ENCODE assay signal across 12 cellular contexts in genomic region chr7:98163704-98164478, GRCh38. TPM values are rescaled to one million over a fixed set of nuclear protein-coding genes. Genes with fewer than 3 reads are reported as not detected.
DNase-seq lines count a peak whose midpoint lies in the region; ATAC-seq and TF ChIP-seq lines count a peak whose summit lies in the region.
"Had no signal": no experiment of that assay in that cellular context is flagged by ENCODE, and none has a peak within 500 bp of the region (broad histone marks: within the 10 kb centered on the region; RNA-seq: fewer than 3 reads in every experiment).

No MANE protein-coding gene starts in this region.

- H3K4me3 ChIP-seq in adrenal gland (no peak overlapping the region), hepatocyte (no peak overlapping the region), stomach (no peak overlapping the region), H7 (ENCODE audit: insufficient read depth, low read depth, low read length) (no peak overlapping the region)
- H3K4me3 ChIP-seq: SK-N-MC had no signal

- POLR2A ChIA-PET in HEK293T (lab: Yijun Ruan, JAX), result no interaction called here

- H3K9me3 ChIP-seq in adrenal gland (replicated peaks in 1 of 3), result no peaks in the 10 kb centered on the region
- H3K9me3 ChIP-seq in hepatocyte (ENCODE audit: low read depth), result no peaks in the 10 kb centered on the region
- no peaks in the 10 kb centered on the region for H3K9me3 ChIP-seq in stomach

- H4K20me1 ChIP-seq in hepatocyte (ENCODE audit: insufficient read depth, poor library complexity, severe bottlenecking), result no peaks in the 10 kb centered on the region

- no peaks in the 10 kb centered on the region for H3K27me3 ChIP-seq in adrenal gland
- H3K27me3 ChIP-seq in hepatocyte, result no peaks in the 10 kb centered on the region
- no peaks in the 10 kb centered on the region for H3K27me3 ChIP-seq in stomach
- no peaks in the 10 kb centered on the region for H3K27me3 ChIP-seq in H7 (ENCODE audit: control insufficient read depth, insufficient read depth, low read length)

- peaks cover 8 to 12% of the 10 kb centered on the region in 2 donors for H3K4me1 ChIP-seq in adrenal gland (replicated peaks in 1 of 2)
- no peaks in the 10 kb centered on the region for H3K4me1 ChIP-seq in hepatocyte (ENCODE audit: insufficient read depth)
- H3K4me1 ChIP-seq in stomach, result peaks cover 0 to 30% (median 21%) of the 10 kb centered on the region in 4 donors

- 63 to 70% (median 66%) methylated on average over 16 of the region's 16 CpGs for WGBS in adrenal gland, 4 donors
- 68% methylated on average over 16 of the region's 16 CpGs for WGBS in hepatocyte (ENCODE audit: low lambda C conversion rate, missing lambda C conversion rate)
- WGBS in stomach, 5 donors, result 40 to 59% (median 53%) methylated on average over 14 to 16 of the region's 16 CpGs

- H3K4me2 ChIP-seq in hepatocyte, result no peak overlapping the region

- no peaks in the 10 kb centered on the region for H3K9me2 ChIP-seq in hepatocyte (replicated peaks; ENCODE audit: insufficient read depth)

- no peak overlapping the region for H3K4me3 Mint-ChIP-seq in T-helper 2 cell treated with Interferon-gamma antibody and Interleukin-4, amounts not matched to agents 5 μg/mL and 100 μg/mL, for 36 hours

- TF ChIP-seq EP300 in stomach (IDR thresholded peaks at IDR 0.05), result no peak

- CTCF ChIA-PET in HEK293T (lab: Yijun Ruan, JAX), result interaction anchor here (0.6 to 9.7 kb wide), 4 partner anchors 12 to 141 kb away, joined by 3 to 154 read pairs (median 5); no protein-coding TSS in a partner anchor

- DNase-seq in HEK293T (ENCODE audit: extremely low spot score), result peak; percentile 17
- DNase-seq in adrenal gland, result peak in 5 of 7 donors; percentile 20 to 68 (median 43)
- peak; percentile 54 for DNase-seq in hepatocyte (ENCODE audit: low spot score)
- DNase-seq in stomach, result no peak
- no peak for DNase-seq in OCI-M2 (lab: John Stamatoyannopoulos, UW; ENCODE audit: unreplicated experiment)
- no peak for DNase-seq in T-helper 2 cell treated with Interferon-gamma antibody and Interleukin-4, amounts not matched to agents 5 μg/mL and 100 μg/mL, for 36 hours (ENCODE audit: low spot score)
- DNase-seq in H7, result no peak
- DNase-seq: NCI-H526 treated with DMSO at 0.1 percent for 48 hours had no signal

- no peak overlapping the region for H3K27ac Mint-ChIP-seq in T-helper 2 cell treated with Interferon-gamma antibody and Interleukin-4, amounts not matched to agents 5 μg/mL and 100 μg/mL, for 36 hours

- no peak for ATAC-seq in GM21381 (IDR thresholded peaks at IDR 0.05; ENCODE audit: unreplicated experiment)
- ATAC-seq: sciatic nerve had no signal

- no peak for TF ChIP-seq CTCF in adrenal gland (IDR thresholded peaks at IDR 0.05)
- TF ChIP-seq CTCF in hepatocyte (IDR thresholded peaks at IDR 0.05; ENCODE audit: poor library complexity), result no peak
- no peak for TF ChIP-seq CTCF in stomach (IDR thresholded peaks at IDR 0.05)

- H3K36me3 Mint-ChIP-seq in T-helper 2 cell treated with Interferon-gamma antibody and Interleukin-4, amounts not matched to agents 5 μg/mL and 100 μg/mL, for 36 hours (ENCODE audit: low read depth), result peaks cover 3% of the 10 kb centered on the region

- no peaks in the 10 kb centered on the region for H3K79me2 ChIP-seq in hepatocyte

- intact Hi-C loops in adrenal gland (cut with DNase I) (no loop called here), stomach (cut with DNase I; ENCODE audit: low total_unique reads) (no loop called here)

- H3K9me3 Mint-ChIP-seq in T-helper 2 cell treated with Interferon-gamma antibody and Interleukin-4, amounts not matched to agents 5 μg/mL and 100 μg/mL, for 36 hours, result no peaks in the 10 kb centered on the region

- peak overlapping the region in 3 of 5 donors; percentile 37 to 83 (median 57) for H3K27ac ChIP-seq in adrenal gland
- peak overlapping the region; percentile 8 for H3K27ac ChIP-seq in hepatocyte
- H3K27ac ChIP-seq in stomach, result peak overlapping the region in 3 of 5 donors; percentile 11 to 27 (median 25)
- H3K27ac ChIP-seq: SK-N-MC had no signal

- H3K27me3 Mint-ChIP-seq in T-helper 2 cell treated with Interferon-gamma antibody and Interleukin-4, amounts not matched to agents 5 μg/mL and 100 μg/mL, for 36 hours (ENCODE audit: low read depth), result no peaks in the 10 kb centered on the region

- H3K36me3 ChIP-seq in adrenal gland (replicated peaks in 1 of 2), result no peaks in the 10 kb centered on the region
- no peaks in the 10 kb centered on the region for H3K36me3 ChIP-seq in hepatocyte (replicated peaks; ENCODE audit: insufficient read depth, low read depth)
- peaks cover 0 to 22% (median 17%) of the 10 kb centered on the region in 4 donors for H3K36me3 ChIP-seq in stomach
- no peaks in the 10 kb centered on the region; the same call in 1 of the 2 replicates for H3K36me3 ChIP-seq in H7 (replicated peaks; ENCODE audit: control insufficient read depth, insufficient read depth, low read length)

- no peaks in the 10 kb centered on the region for H3K4me1 Mint-ChIP-seq in T-helper 2 cell treated with Interferon-gamma antibody and Interleukin-4, amounts not matched to agents 5 μg/mL and 100 μg/mL, for 36 hours (ENCODE audit: low read depth)

- H2AFZ ChIP-seq in hepatocyte, result no peak overlapping the region

- no peak for TF ChIP-seq POLR2A in adrenal gland (IDR thresholded peaks at IDR 0.05)
- no peak for TF ChIP-seq POLR2A in stomach (IDR thresholded peaks at IDR 0.05)

TF ChIP-seq in HEK293T, 16 proteins besides CTCF, POLR2A, EP300 and RAD21:
- TF ChIP-seq NFRKB (IDR thresholded peaks at IDR 0.05) (no peak), SP1 (IDR thresholded peaks at IDR 0.05) (no peak), SUZ12 (IDR thresholded peaks at IDR 0.05) (no peak), ELF4 (IDR thresholded peaks at IDR 0.05) (no peak), HDGF (IDR thresholded peaks at IDR 0.05; ENCODE audit: borderline replicate concordance) (no peak), CTBP1 (IDR thresholded peaks at IDR 0.05; ENCODE audit: borderline replicate concordance) (no peak), TARDBP (IDR thresholded peaks at IDR 0.05) (no peak)
- TF ChIP-seq, protein P1, sequence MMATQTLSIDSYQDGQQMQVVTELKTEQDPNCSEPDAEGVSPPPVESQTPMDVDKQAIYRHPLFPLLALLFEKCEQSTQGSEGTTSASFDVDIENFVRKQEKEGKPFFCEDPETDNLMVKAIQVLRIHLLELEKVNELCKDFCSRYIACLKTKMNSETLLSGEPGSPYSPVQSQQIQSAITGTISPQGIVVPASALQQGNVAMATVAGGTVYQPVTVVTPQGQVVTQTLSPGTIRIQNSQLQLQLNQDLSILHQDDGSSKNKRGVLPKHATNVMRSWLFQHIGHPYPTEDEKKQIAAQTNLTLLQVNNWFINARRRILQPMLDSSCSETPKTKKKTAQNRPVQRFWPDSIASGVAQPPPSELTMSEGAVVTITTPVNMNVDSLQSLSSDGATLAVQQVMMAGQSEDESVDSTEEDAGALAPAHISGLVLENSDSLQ (IDR thresholded peaks at IDR 0.05), result peak; percentile 73
TF ChIP-seq in HEK293T: peak in this region for 1.

RNA-seq across cellular contexts. Expression of gene BHLHA15, which starts 47.3 kb away (rescaled TPM):
- total RNA-seq in adrenal gland (1 to 10 TPM in 3 of 8 donors, not detected in 5; 1.4 to 3.6 (median 1.9) TPM), hepatocyte (0.92 and 2.3 TPM in 2 replicates), stomach (100 to 1,000 TPM in 1 of 5 donors, 10 to 100 TPM in 1, 1 to 10 TPM in 1, not detected in 2; 6.4 to 108 (median 20.1) TPM)
- polyA plus RNA-seq in adrenal gland (under 1 TPM in 1 of 3 donors, not detected in 2; 0.57 TPM), hepatocyte (0.39 TPM in 1 of 2 replicates, not detected in the other), stomach (10 to 100 TPM in 1 of 3 donors, 1 to 10 TPM in 2; 1.3 to 14.5 (median 8.1) TPM)
- total RNA-seq in H7 (2014; rRNA removed; shearing (Covaris generic)), result 0.90 and 2.8 TPM in 2 replicates
- total RNA-seq: LHCN-M2, sciatic nerve had no signal

RNA-seq across cellular contexts. Expression of gene LMTK2, which starts 57.2 kb away (rescaled TPM):
- 10 to 100 TPM; 19.7 to 36.2 (median 24.3) TPM for total RNA-seq in adrenal gland
- 10 to 100 TPM in 1 of 3 donors, 1 to 10 TPM in 2; 3.4 to 16.5 (median 5.6) TPM for polyA plus RNA-seq in adrenal gland
- 10.9 and 13.1 TPM in 2 replicates for total RNA-seq in hepatocyte
- 3.1 and 5.0 TPM in 2 replicates for polyA plus RNA-seq in hepatocyte
- 10 to 100 TPM; 18.2 to 42.6 (median 20.6) TPM for total RNA-seq in stomach
- 1 to 10 TPM; 1.4 to 3.6 (median 1.7) TPM for polyA plus RNA-seq in stomach
- total RNA-seq in H7 (2014; rRNA removed; shearing (Covaris generic)), result 12.6 and 15.0 TPM in 2 replicates

Comparison
In these comparisons a context has a peak if more than half of its experiments do, and no peak if none do; other contexts are left out.
1. DNase-seq: peak in HEK293T (single experiment), adrenal gland (5 of 7) and hepatocyte (single experiment); none in stomach (single experiment), OCI-M2 (single experiment), T-helper 2 cell treated with Interferon-gamma antibody and Interleukin-4, amounts not matched to agents 5 μg/mL and 100 μg/mL, for 36 hours (single experiment) and H7 (single experiment).
2. Peak in every context shown above with its lines, with median percentiles within 50 percentile points of each other: H3K27ac ChIP-seq.